Comparison of ENCODE assay signal across 8 cellular contexts in the genomic region with DNA sequence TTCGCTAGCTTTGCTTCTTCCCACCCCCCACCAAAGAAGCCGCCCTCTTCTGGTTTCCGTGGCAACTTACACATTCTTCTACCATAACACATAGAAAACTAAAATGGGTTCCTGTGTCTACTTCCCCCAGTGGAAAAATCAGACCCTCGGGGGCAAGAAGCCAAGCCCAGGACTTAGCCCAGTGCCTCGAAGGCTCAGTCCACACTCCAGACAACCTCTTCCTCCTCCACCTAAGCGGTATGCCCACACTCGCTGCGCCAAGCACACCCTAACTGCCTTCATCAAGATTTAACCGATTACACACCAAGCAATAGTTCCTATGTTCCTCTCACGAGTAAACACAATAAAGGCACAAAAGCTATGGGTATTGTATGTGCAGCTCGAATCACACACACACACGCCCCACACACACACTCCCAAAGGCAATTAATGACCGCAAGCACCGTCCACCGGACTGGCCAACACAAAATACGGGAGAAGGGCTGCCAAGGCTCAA. TPM values are rescaled to one million over a fixed set of nuclear protein-coding genes. Genes with fewer than 3 reads are reported as not detected.
DNase-seq lines count a peak whose midpoint lies in the region; ATAC-seq, FAIRE-seq and TF ChIP-seq lines count a peak whose summit lies in the region.

No MANE protein-coding gene starts in this region.

- peak; percentile 32 for TF ChIP-seq CTCF in OCI-LY3 (IDR thresholded peaks at IDR 0.05; ENCODE audit: low read depth, low read length)

- no peaks in the 10 kb centered on the region for H3K9me3 Mint-ChIP-seq in naive thymus-derived CD8-positive, alpha-beta T cell

- H3K4me1 Mint-ChIP-seq in naive thymus-derived CD8-positive, alpha-beta T cell: peaks cover 23 to 45% (median 41%) of the 10 kb centered on the region in 4 donors

- peaks cover 47% of the 10 kb centered on the region for H3K79me2 ChIP-seq in OCI-LY3 (ENCODE audit: low read length)

- H3K36me3 Mint-ChIP-seq in naive thymus-derived CD8-positive, alpha-beta T cell: peaks cover 0 to 21% (median 3%) of the 10 kb centered on the region in 3 donors

- H3K27me3 ChIP-seq in OCI-LY3 (ENCODE audit: low read depth, low read length): no peaks in the 10 kb centered on the region
- no peaks in the 10 kb centered on the region for H3K27me3 ChIP-seq in stomach smooth muscle (ENCODE audit: control insufficient read depth in 1 of 2, insufficient read depth in 2 of 2, low read length in 2 of 2)

- DNase-seq in Daoy (ENCODE audit: low read depth) (peak; percentile 53), fibroblast of gingiva (ENCODE audit: low read depth) (peak; percentile 79), frontal cortex (ENCODE audit: low spot score in 2 of 2) (no peak)
- DNase-seq in activated T-cell treated with anti-CD3 and anti-CD28 coated beads, Interleukin-2, amount 50 U/mL, for 48 hours: peak; percentile 59 to 62
- DNase-seq in naive thymus-derived CD8-positive, alpha-beta T cell: peak; percentile 38 to 92 (median 78)

- peak overlapping the region; percentile 97 for H3K9ac ChIP-seq in OCI-LY3 (ENCODE audit: low read length)
- H3K9ac ChIP-seq in stomach smooth muscle (ENCODE audit: low read length in 2 of 2): peak overlapping the region; percentile 100

- H3K36me3 ChIP-seq in OCI-LY3 (replicated peaks; ENCODE audit: low read depth, low read length) (no peaks in the 10 kb centered on the region), stomach smooth muscle (ENCODE audit: control insufficient read depth in 2 of 2, insufficient read depth in 2 of 2, low read length in 2 of 2) (peaks cover 0 to 3% of the 10 kb centered on the region in 2 donors)

- ATAC-seq in HG02610 (IDR thresholded peaks at IDR 0.05; ENCODE audit: unreplicated experiment): peak; percentile 21
- peak; percentile 51 to 65 for ATAC-seq in naive thymus-derived CD8-positive, alpha-beta T cell

- H3K27me3 Mint-ChIP-seq in naive thymus-derived CD8-positive, alpha-beta T cell: peaks cover 0 to 2% (median 0%) of the 10 kb centered on the region in 5 donors

- POLR2A ChIA-PET in naive thymus-derived CD8-positive, alpha-beta T cell (lab: Charles Lee): interaction anchor here (0.6 to 4.4 kb wide), 17 partner anchors 8 to 499 kb away, joined by 3 to 52 read pairs (median 3); a partner anchor contains a TSS

- no peak overlapping the region for H2AFZ ChIP-seq in OCI-LY3 (ENCODE audit: low read depth, low read length)

- H3K4me3 ChIP-seq in OCI-LY3 (ENCODE audit: low read length) (peak overlapping the region; percentile 99), stomach smooth muscle (ENCODE audit: low read length in 2 of 2) (peak overlapping the region; percentile 98 to 100)

- H3K4me2 ChIP-seq in OCI-LY3 (ENCODE audit: low read length): peak overlapping the region; percentile 76

- peak overlapping the region; percentile 97 to 100 (median 100) for H3K27ac Mint-ChIP-seq in naive thymus-derived CD8-positive, alpha-beta T cell

- peak overlapping the region; percentile 88 for H3K27ac ChIP-seq in OCI-LY3 (ENCODE audit: low read length)
- H3K27ac ChIP-seq in stomach smooth muscle (ENCODE audit: low read length): peak overlapping the region; percentile 99

- H3K4me1 ChIP-seq in OCI-LY3 (ENCODE audit: low read length) (peaks cover 11% of the 10 kb centered on the region), stomach smooth muscle (ENCODE audit: control insufficient read depth, insufficient read depth, low read length) (peaks cover 18% of the 10 kb centered on the region)

- peak overlapping the region; percentile 79 to 100 (median 99) for H3K4me3 Mint-ChIP-seq in naive thymus-derived CD8-positive, alpha-beta T cell

- FAIRE-seq in frontal cortex (lab: Jason Lieb, UNC): no peak

- H4K20me1 ChIP-seq in OCI-LY3 (ENCODE audit: insufficient read depth, low read length): peaks cover 6% of the 10 kb centered on the region; the same call in 1 of the 2 replicates

- H3K9me3 ChIP-seq in OCI-LY3 (ENCODE audit: insufficient read depth, low read length): no peaks in the 10 kb centered on the region
- no peaks in the 10 kb centered on the region for H3K9me3 ChIP-seq in stomach smooth muscle (ENCODE audit: control insufficient read depth in 2 of 2, low read length in 2 of 2)

RNA-seq across cellular contexts. Expression of a gene that starts 0.5 kb away (rescaled TPM):
- 53.7 and 58.4 TPM in 2 replicates for total RNA-seq in Daoy (2014; rRNA removed; shearing (Covaris generic))
- total RNA-seq in naive thymus-derived CD8-positive, alpha-beta T cell: 10 to 100 TPM; 35.2 to 39.5 TPM
- polyA plus RNA-seq in naive thymus-derived CD8-positive, alpha-beta T cell: 10 to 100 TPM in 2 of 3 donors, 1 to 10 TPM in 1; 7.1 to 11.8 (median 11.8) TPM
- 35.1 TPM for total RNA-seq in frontal cortex

RNA-seq across cellular contexts. Expression of a gene that starts 20.9 kb away (rescaled TPM):
- 42.1 and 52.4 TPM in 2 replicates for total RNA-seq in Daoy (2014; rRNA removed; shearing (Covaris generic))
- 10 to 100 TPM; 20.9 to 24.0 TPM for total RNA-seq in naive thymus-derived CD8-positive, alpha-beta T cell
- 10 to 100 TPM; 15.9 to 20.7 (median 20.1) TPM for polyA plus RNA-seq in naive thymus-derived CD8-positive, alpha-beta T cell
- total RNA-seq in frontal cortex: 31.0 TPM

Comparison
In these comparisons a context has a peak if more than half of its experiments do, and no peak if none do; other contexts are left out.
1. DNase-seq: peak in Daoy (single experiment), activated T-cell treated with anti-CD3 and anti-CD28 coated beads, Interleukin-2, amount 50 U/mL, for 48 hours (2 of 2), fibroblast of gingiva (single experiment) and naive thymus-derived CD8-positive, alpha-beta T cell (10 of 10); none in frontal cortex (0 of 2).